Comparison of ENCODE assay signal across 24 cellular contexts in the genomic region with DNA sequence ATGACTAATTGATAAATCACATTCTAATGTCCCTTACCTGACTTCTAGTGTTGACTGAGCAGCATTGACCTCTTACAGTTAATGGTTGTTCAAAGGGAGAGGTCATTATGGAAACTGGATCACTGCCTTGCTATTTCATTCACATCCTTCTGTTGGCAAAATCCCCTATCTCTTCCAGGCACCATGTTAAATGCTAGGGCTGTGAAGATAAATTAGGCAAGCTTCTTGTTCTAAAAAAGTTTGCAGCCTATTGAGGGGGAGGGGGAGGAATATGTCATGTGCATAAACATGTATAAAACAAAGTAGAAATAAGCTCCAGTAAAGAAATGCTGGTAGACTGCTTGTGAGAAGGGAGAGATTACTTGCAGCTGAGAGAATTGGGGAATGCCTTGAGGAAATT.
"Had no signal": no experiment of that assay in that cellular context is flagged by ENCODE, and none has a peak within 500 bp of the region (broad histone marks: within the 10 kb centered on the region; RNA-seq: fewer than 3 reads in every experiment).

No MANE protein-coding gene starts in this region.

- H3K9me3 Mint-ChIP-seq: activated naive CD8-positive, alpha-beta T cell treated with anti-CD3 and anti-CD28 coated beads, Interleukin-2, amount 10 ng/mL, durations not matched to agents 7 days and 5 days; immature natural killer cell; natural killer cell treated with Interleukin-12 subunit alpha and Interleukin-12 subunit beta and Interleukin-15 and Interleukin-18, amount 100 ng/mL, for 72 hours; T-helper 2 cell treated with Interferon-gamma antibody and Interleukin-4, amounts not matched to agents 5 μg/mL and 100 μg/mL, for 36 hours; type B pancreatic cell had no signal

- FAIRE-seq: TTC549 had no signal

- H3K4me3 Mint-ChIP-seq: activated naive CD4-positive, alpha-beta T cell treated with anti-CD3 and anti-CD28 coated beads for 36 hours; activated naive CD8-positive, alpha-beta T cell treated with anti-CD3 and anti-CD28 coated beads, Interleukin-2, amount 10 ng/mL, durations not matched to agents 7 days and 5 days; immature natural killer cell; natural killer cell treated with Interleukin-12 subunit alpha and Interleukin-12 subunit beta and Interleukin-15 and Interleukin-18, amount 100 ng/mL, for 72 hours; T-helper 2 cell treated with Interferon-gamma antibody and Interleukin-4, amounts not matched to agents 5 μg/mL and 100 μg/mL, for 36 hours; type B pancreatic cell; WTC11 had no signal

- H3K9me3 ChIP-seq: prostate gland, right atrium auricular region, thoracic aorta, vagina had no signal

- DNase-seq: activated CD4-positive, alpha-beta T cell treated with anti-CD3 and anti-CD28 coated beads, Interleukin-2, amount 50 U/mL, for 4 hours; activated CD8-positive, alpha-beta memory T cell treated with anti-CD3 and anti-CD28 coated beads for 24 hours; activated effector memory CD4-positive, alpha-beta T cell treated with Interleukin-2 at 50 U/mL for 16 hours; activated naive CD4-positive, alpha-beta T cell treated with anti-CD3 and anti-CD28 coated beads for 36 hours; activated naive CD8-positive, alpha-beta T cell treated with anti-CD3 and anti-CD28 coated beads, Interleukin-2, amount 10 ng/mL, durations not matched to agents 7 days and 5 days; activated T-cell treated with anti-CD3 and anti-CD28 coated beads, Interleukin-2, amount 50 U/mL, for 48 hours; amygdala; effector CD4-positive, alpha-beta T cell; foreskin keratinocyte; immature natural killer cell; kidney glomerular epithelial cell; midbrain; stimulated activated CD4-positive, alpha-beta T cell treated with anti-CD3 and anti-CD28 coated beads, Interleukin-4, amount 100 ng/mL, for 24 hours; stimulated activated naive CD4-positive, alpha-beta T cell treated with Interleukin-2 at 50 U/mL for 16 hours had no signal

- H3K4me1 ChIP-seq: foreskin keratinocyte, prostate gland, right atrium auricular region, vagina had no signal

- H3K27ac Mint-ChIP-seq: activated naive CD4-positive, alpha-beta T cell treated with anti-CD3 and anti-CD28 coated beads for 36 hours; activated naive CD8-positive, alpha-beta T cell treated with anti-CD3 and anti-CD28 coated beads, Interleukin-2, amount 10 ng/mL, durations not matched to agents 7 days and 5 days; immature natural killer cell; natural killer cell treated with Interleukin-12 subunit alpha and Interleukin-12 subunit beta and Interleukin-15 and Interleukin-18, amount 100 ng/mL, for 72 hours; T-helper 2 cell treated with Interferon-gamma antibody and Interleukin-4, amounts not matched to agents 5 μg/mL and 100 μg/mL, for 36 hours; type B pancreatic cell; WTC11 had no signal

- H3K27me3 Mint-ChIP-seq: activated naive CD8-positive, alpha-beta T cell treated with anti-CD3 and anti-CD28 coated beads, Interleukin-2, amount 10 ng/mL, durations not matched to agents 7 days and 5 days; natural killer cell treated with Interleukin-12 subunit alpha and Interleukin-12 subunit beta and Interleukin-15 and Interleukin-18, amount 100 ng/mL, for 72 hours; type B pancreatic cell had no signal

- H3K4me3 ChIP-seq: hepatocyte, prostate gland, right atrium auricular region, thoracic aorta, vagina had no signal

- H3K27me3 ChIP-seq: foreskin keratinocyte, hepatocyte, right atrium auricular region, vagina had no signal

- H3K36me3 Mint-ChIP-seq: activated naive CD8-positive, alpha-beta T cell treated with anti-CD3 and anti-CD28 coated beads, Interleukin-2, amount 10 ng/mL, durations not matched to agents 7 days and 5 days; immature natural killer cell; natural killer cell treated with Interleukin-12 subunit alpha and Interleukin-12 subunit beta and Interleukin-15 and Interleukin-18, amount 100 ng/mL, for 72 hours; type B pancreatic cell; WTC11 had no signal

- H3K27ac ChIP-seq: foreskin keratinocyte, hepatocyte, prostate gland, right atrium auricular region, thoracic aorta, vagina had no signal

- ATAC-seq: foreskin keratinocyte; natural killer cell treated with Interleukin-12 subunit alpha and Interleukin-12 subunit beta and Interleukin-15 and Interleukin-18, amount 100 ng/mL, for 72 hours; WTC11 had no signal

- H3K36me3 ChIP-seq: prostate gland, right atrium auricular region, thoracic aorta, vagina had no signal

- H3K4me1 Mint-ChIP-seq: activated naive CD8-positive, alpha-beta T cell treated with anti-CD3 and anti-CD28 coated beads, Interleukin-2, amount 10 ng/mL, durations not matched to agents 7 days and 5 days had no signal
